Comparison of ENCODE assay signal across 8 cellular contexts in the genomic region with DNA sequence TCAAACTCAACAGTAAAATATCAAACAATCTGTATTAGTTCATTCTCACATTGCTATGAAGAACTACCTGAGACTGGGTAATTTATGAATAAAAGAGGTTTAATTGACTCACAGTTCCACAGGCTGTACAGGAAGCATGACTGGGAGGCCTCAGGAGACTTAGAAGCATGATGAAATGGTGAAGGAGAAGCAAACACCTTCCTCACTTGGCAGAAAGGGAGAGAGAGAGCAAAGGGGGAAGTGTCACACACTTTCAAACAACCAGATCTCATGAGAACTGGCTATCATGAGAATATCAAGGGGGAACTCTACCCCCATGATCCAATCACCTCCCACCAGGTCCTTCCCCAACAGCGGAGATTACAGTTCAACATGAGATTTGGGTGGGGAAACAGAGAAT.
DNase-seq lines count a peak whose midpoint lies in the region; TF ChIP-seq lines count a peak whose summit lies in the region.
"Not testable (repeated sequence)": the region's sequence is repeated elsewhere in the genome, so short reads cannot be mapped to it uniquely, and the experiment has no call there.

No MANE protein-coding gene starts in this region.

- H3K4me2 ChIP-seq in KMS-11: 0 out of 2 replicates have a peak overlapping the region, but pooled peaks have one; percentile 4

- H3K27me3 Mint-ChIP-seq in T-helper 1 cell treated with Interleukin-12 subunit alpha and Interleukin-12 subunit beta and Interleukin-4 antibody, amounts not matched to agents 30 μg/mL and 1 μg/mL, for 36 hours (ENCODE audit: low read depth): peaks cover 23% of the 10 kb centered on the region
- not testable (repeated sequence) for H3K27me3 Mint-ChIP-seq in activated naive CD4-positive, alpha-beta T cell treated with anti-CD3 and anti-CD28 coated beads for 36 hours (ENCODE audit: low read depth)

- TF ChIP-seq CTCF in HL-60 (IDR thresholded peaks at IDR 0.05; ENCODE audit: insufficient read depth, low read length); KMS-11 (conservative IDR thresholded peaks at IDR 0.05; ENCODE audit: low read depth, low read length); NB4 (IDR thresholded peaks at IDR 0.05; ENCODE audit: low read depth, low read length): not testable (repeated sequence)

- H3K9me3 Mint-ChIP-seq in T-helper 1 cell treated with Interleukin-12 subunit alpha and Interleukin-12 subunit beta and Interleukin-4 antibody, amounts not matched to agents 30 μg/mL and 1 μg/mL, for 36 hours; activated naive CD4-positive, alpha-beta T cell treated with anti-CD3 and anti-CD28 coated beads for 36 hours: not testable (repeated sequence)

- H3K36me3 Mint-ChIP-seq in T-helper 1 cell treated with Interleukin-12 subunit alpha and Interleukin-12 subunit beta and Interleukin-4 antibody, amounts not matched to agents 30 μg/mL and 1 μg/mL, for 36 hours (ENCODE audit: low read depth); activated naive CD4-positive, alpha-beta T cell treated with anti-CD3 and anti-CD28 coated beads for 36 hours (ENCODE audit: low read depth): not testable (repeated sequence)

- H3K27ac ChIP-seq in HL-60 (replicated peaks); KMS-11: not testable (repeated sequence)

- not testable (repeated sequence) for H3K79me2 ChIP-seq in KMS-11 (ENCODE audit: insufficient read depth, low read depth)

- peak overlapping the region; percentile 13 for H3K27ac Mint-ChIP-seq in T-helper 1 cell treated with Interleukin-12 subunit alpha and Interleukin-12 subunit beta and Interleukin-4 antibody, amounts not matched to agents 30 μg/mL and 1 μg/mL, for 36 hours
- H3K27ac Mint-ChIP-seq in activated naive CD4-positive, alpha-beta T cell treated with anti-CD3 and anti-CD28 coated beads for 36 hours: not testable (repeated sequence)

- not testable (repeated sequence) for H3K27me3 ChIP-seq in HL-60 (ENCODE audit: insufficient read depth, poor library complexity, severe bottlenecking); KMS-11 (ENCODE audit: insufficient read depth, low read depth)

- intact Hi-C loops in activated naive CD4-positive, alpha-beta T cell treated with anti-CD3 and anti-CD28 coated beads for 36 hours (cut with micrococcal nuclease): loop anchor here (5.0 kb wide), 1 partner anchor 180 kb away; no protein-coding TSS in a partner anchor

- H2AFZ ChIP-seq in KMS-11 (ENCODE audit: low read depth): not testable (repeated sequence)

- H3K4me3 ChIP-seq in HL-60 (replicated peaks; ENCODE audit: insufficient read depth, low read length); KMS-11 (IDR thresholded peaks at IDR 0.05; ENCODE audit: insufficient read depth, low read depth, low read length); NB4 (ENCODE audit: low read depth, low read length): not testable (repeated sequence)

- not testable (repeated sequence) for H3K4me1 Mint-ChIP-seq in T-helper 1 cell treated with Interleukin-12 subunit alpha and Interleukin-12 subunit beta and Interleukin-4 antibody, amounts not matched to agents 30 μg/mL and 1 μg/mL, for 36 hours (ENCODE audit: low read depth); activated naive CD4-positive, alpha-beta T cell treated with anti-CD3 and anti-CD28 coated beads for 36 hours (ENCODE audit: low read depth)

- H3K9ac ChIP-seq in KMS-11: not testable (repeated sequence)

- H3K36me3 ChIP-seq in KMS-11 (ENCODE audit: insufficient read depth): not testable (repeated sequence)

- not testable (repeated sequence) for H3K4me3 Mint-ChIP-seq in T-helper 1 cell treated with Interleukin-12 subunit alpha and Interleukin-12 subunit beta and Interleukin-4 antibody, amounts not matched to agents 30 μg/mL and 1 μg/mL, for 36 hours; activated naive CD4-positive, alpha-beta T cell treated with anti-CD3 and anti-CD28 coated beads for 36 hours

- not testable (repeated sequence) for TF ChIP-seq POLR2A in NB4 (IDR thresholded peaks at IDR 0.05; ENCODE audit: extremely low read depth, insufficient read length)

- peaks cover 34% of the 10 kb centered on the region for H3K4me1 ChIP-seq in KMS-11 (ENCODE audit: low read depth, poor library complexity, severe bottlenecking)

- CTCF ChIA-PET in activated naive CD4-positive, alpha-beta T cell treated with anti-CD3 and anti-CD28 coated beads for 36 hours (lab: Charles Lee): interaction anchor here (1.0 kb wide), 1 partner anchor 83 kb away, joined by 3 read pairs; no protein-coding TSS in a partner anchor

- H4K20me1 ChIP-seq in KMS-11 (ENCODE audit: insufficient read depth): not testable (repeated sequence)

- DNase-seq in HL-60 (ENCODE audit: low read depth in 1 of 2, low spot score in 1 of 2) (peak; percentile 7 to 62), MV-4-11 (lab: John Stamatoyannopoulos, UW) (peak; percentile 1), NB4 (ENCODE audit: low read depth) (peak; percentile 31), SKM-1 (lab: John Stamatoyannopoulos, UW; ENCODE audit: unreplicated experiment) (peak; percentile 20), SKM-1 treated with dmso at 0.1 percent for 144 hours (lab: John Stamatoyannopoulos, UW; ENCODE audit: unreplicated experiment) (peak; percentile 38)
- peak; percentile 7 for DNase-seq in activated naive CD4-positive, alpha-beta T cell treated with anti-CD3 and anti-CD28 coated beads for 36 hours
